ENCODE assay signal across 1 cellular context in the genomic region with DNA sequence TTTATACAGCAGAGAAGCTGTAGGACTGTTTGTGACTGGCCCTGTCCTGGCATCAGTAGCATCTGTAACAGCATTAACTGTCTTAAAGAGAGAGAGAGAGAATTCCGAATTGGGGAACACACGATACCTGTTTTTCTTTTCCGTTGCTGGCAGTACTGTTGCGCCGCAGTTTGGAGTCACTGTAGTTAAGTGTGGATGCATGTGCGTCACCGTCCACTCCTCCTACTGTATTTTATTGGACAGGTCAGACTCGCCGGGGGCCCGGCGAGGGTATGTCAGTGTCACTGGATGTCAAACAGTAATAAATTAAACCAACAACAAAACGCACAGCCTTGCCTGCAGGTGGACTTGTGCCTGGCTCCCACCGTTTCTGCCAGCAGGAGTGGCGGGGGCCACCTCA.
TF ChIP-seq lines count a peak whose summit lies in the region.

No MANE protein-coding gene starts in this region.

TF ChIP-seq in endothelial cell of umbilical vein, 7 proteins besides CTCF, POLR2A, EP300 and RAD21 (continued from another document):
- TF ChIP-seq FOS (IDR thresholded peaks at IDR 0.05; ENCODE audit: borderline replicate concordance, insufficient read depth, low read length) (no peak), POLR2AphosphoS5 (IDR thresholded peaks at IDR 0.05; ENCODE audit: insufficient read depth, low read depth, low read length) (no peak)
